1 cellular context compared by ENCODE assay signal in genomic region chrX:1386338-1387127, GRCh38.
TF ChIP-seq lines count a peak whose summit lies in the region.

No MANE protein-coding gene starts in this region.

TF ChIP-seq in SK-N-SH treated with all-trans-retinoic acid at 6 μM for 48 hours, 23 proteins besides CTCF, POLR2A, EP300 and RAD21 (continued from another document):
- no peak for TF ChIP-seq CSRNP3 (CRISPR knock-in tag; IDR thresholded peaks at IDR 0.05)
- TF ChIP-seq SNAI2 (CRISPR knock-in tag; IDR thresholded peaks at IDR 0.05): no peak
- no peak for TF ChIP-seq ARNTL (CRISPR knock-in tag; IDR thresholded peaks at IDR 0.05; ENCODE audit: borderline replicate concordance, low read depth)
- no peak for TF ChIP-seq ISL1 (CRISPR knock-in tag; IDR thresholded peaks at IDR 0.05)
- no peak for TF ChIP-seq CREB5 (CRISPR knock-in tag; IDR thresholded peaks at IDR 0.05; ENCODE audit: low read depth)
- TF ChIP-seq TSHZ2 (CRISPR knock-in tag; IDR thresholded peaks at IDR 0.05): no peak
TF ChIP-seq in SK-N-SH treated with all-trans-retinoic acid at 6 μM for 48 hours: peak in this region for 0.
